15 cellular contexts compared by ENCODE assay signal in the genomic region with DNA sequence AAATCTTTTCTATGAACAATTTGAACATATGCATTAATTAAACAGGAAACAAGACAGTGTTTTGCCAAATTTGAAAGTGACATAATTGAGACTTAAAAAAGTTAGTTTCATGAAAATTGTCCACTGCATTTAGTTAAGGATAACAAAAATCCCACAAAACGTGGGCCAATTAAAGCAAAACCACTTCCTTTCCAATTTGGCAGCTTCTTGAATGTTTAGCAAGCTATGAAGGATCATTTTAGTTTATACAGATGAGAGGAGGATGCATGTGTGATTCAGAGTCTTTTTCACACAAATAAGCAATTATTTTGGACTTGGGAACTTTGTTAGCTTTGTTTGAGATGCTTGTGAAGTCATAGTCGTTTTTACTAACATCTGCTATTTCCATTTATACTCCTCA.
DNase-seq lines count a peak whose midpoint lies in the region; ATAC-seq and TF ChIP-seq lines count a peak whose summit lies in the region.
"Had no signal": no experiment of that assay in that cellular context is flagged by ENCODE, and none has a peak within 500 bp of the region (broad histone marks: within the 10 kb centered on the region; RNA-seq: fewer than 3 reads in every experiment).

No MANE protein-coding gene starts in this region.

- DNase-seq in HT1080 (ENCODE audit: low read depth): peak; percentile 3
- peak; percentile 6 for DNase-seq in medulla oblongata (ENCODE audit: extremely low spot score)
- DNase-seq in amygdala (lab: John Stamatoyannopoulos, UW): no peak
- DNase-seq in NCI-H1436 (lab: John Stamatoyannopoulos, UW): no peak
- DNase-seq in DMS53 (lab: John Stamatoyannopoulos, UW): no peak
- DNase-seq: CD8-positive, alpha-beta T cell; DMS79; H7; NCI-H1930; SIG-M5 had no signal

- no peak overlapping the region for H3K27ac ChIP-seq in 22Rv1
- H3K27ac ChIP-seq in VCaP: no peak overlapping the region
- H3K27ac ChIP-seq: BLaER1, KMS-11 had no signal

- peak; percentile 38 for TF ChIP-seq CTCF in 22Rv1 (IDR thresholded peaks at IDR 0.05)
- peak; percentile 28 for TF ChIP-seq CTCF in VCaP (conservative IDR thresholded peaks at IDR 0.05)

- ATAC-seq in GM21529 (IDR thresholded peaks at IDR 0.05; ENCODE audit: unreplicated experiment): no peak
- ATAC-seq: CD8-positive, alpha-beta T cell had no signal

Comparison
In these comparisons a context has a peak if more than half of its experiments do, and no peak if none do; other contexts are left out.
1. DNase-seq: peak in HT1080 (single experiment) and medulla oblongata (single experiment); none in amygdala (0 of 56), NCI-H1436 (single experiment) and DMS53 (single experiment).